ENCODE assay signal across 33 cellular contexts in the genomic region with DNA sequence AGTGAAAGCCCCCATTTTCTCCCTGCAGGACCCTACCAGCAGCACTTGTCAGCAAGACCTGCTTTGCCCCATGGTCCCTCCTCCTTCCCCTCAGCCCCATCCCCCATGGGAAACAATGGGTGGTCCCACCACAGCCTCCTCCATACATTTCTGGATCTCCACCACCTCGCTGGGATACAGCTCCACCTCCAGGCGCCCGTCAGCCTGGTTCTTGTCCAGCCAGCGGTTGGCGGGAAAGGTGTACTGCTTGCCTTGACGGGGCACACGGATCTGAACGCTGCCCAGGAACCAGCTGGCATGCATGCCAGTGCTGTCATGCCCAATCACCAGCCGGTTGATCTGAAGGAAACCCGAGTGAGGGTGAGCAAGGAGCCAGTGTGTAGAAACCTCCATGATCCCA.
"Had no signal": no experiment of that assay in that cellular context is flagged by ENCODE, and none has a peak within 500 bp of the region (broad histone marks: within the 10 kb centered on the region; RNA-seq: fewer than 3 reads in every experiment).

No MANE protein-coding gene starts in this region.

- H3K27me3 ChIP-seq: brain microvascular endothelial cell had no signal

- ATAC-seq: activated CD4-positive, CD25-positive, alpha-beta regulatory T cell treated with anti-CD3 and anti-CD28 coated beads, Interleukin-2, amount 50 U/mL, for 24 hours; activated CD8-positive, alpha-beta T cell treated with anti-CD3 and anti-CD28 coated beads for 36 hours; activated T-cell treated with anti-CD3 and anti-CD28 coated beads, Interleukin-2, amount 50 U/mL, for 4 hours; activated T-helper 17 cell treated with anti-CD3 and anti-CD28 coated beads, Interleukin-2, amount 50 U/mL, for 72 hours; gastroesophageal sphincter; T-helper 17 cell had no signal

- H3K27me3 Mint-ChIP-seq: dendritic cell treated with granulocyte-macrophage colony-stimulating factor and Interleukin-4, amounts not matched to agents 40 ng/mL and 50 ng/mL, for 4 days had no signal

- H3K4me3 ChIP-seq: coronary artery, dorsolateral prefrontal cortex, esophagus squamous epithelium, gastroesophageal sphincter had no signal

- H3K9me3 Mint-ChIP-seq: activated B cell treated with CpG ODN at 0.5 μM for 24 hours; activated CD8-positive, alpha-beta T cell treated with anti-CD3 and anti-CD28 coated beads for 36 hours; activated T-cell treated with anti-CD3 and anti-CD28 coated beads, Interleukin-2, amount 50 U/mL, for 4 hours; activated T-helper 17 cell treated with anti-CD3 and anti-CD28 coated beads, Interleukin-2, amount 50 U/mL, for 72 hours; central memory CD8-positive, alpha-beta T cell; dendritic cell treated with granulocyte-macrophage colony-stimulating factor and Interleukin-4, amounts not matched to agents 40 ng/mL and 50 ng/mL, for 4 days; endodermal cell; T-helper 2 cell treated with Interferon-gamma antibody and Interleukin-4, amounts not matched to agents 5 μg/mL and 100 μg/mL, for 36 hours had no signal

- H3K27ac Mint-ChIP-seq: activated B cell treated with CpG ODN at 0.5 μM for 24 hours; activated CD8-positive, alpha-beta T cell treated with anti-CD3 and anti-CD28 coated beads for 36 hours; activated naive CD8-positive, alpha-beta T cell; activated T-helper 17 cell treated with anti-CD3 and anti-CD28 coated beads, Interleukin-2, amount 50 U/mL, for 72 hours; dendritic cell treated with granulocyte-macrophage colony-stimulating factor and Interleukin-4, amounts not matched to agents 40 ng/mL and 50 ng/mL, for 4 days; endodermal cell; T-helper 17 cell; T-helper 2 cell treated with Interferon-gamma antibody and Interleukin-4, amounts not matched to agents 5 μg/mL and 100 μg/mL, for 36 hours had no signal

- FAIRE-seq: astrocyte, bronchial epithelial cell had no signal

- H3K4me3 Mint-ChIP-seq: activated B cell treated with CpG ODN at 0.5 μM for 24 hours; activated CD8-positive, alpha-beta T cell treated with anti-CD3 and anti-CD28 coated beads for 36 hours; activated naive CD8-positive, alpha-beta T cell; activated T-cell treated with anti-CD3 and anti-CD28 coated beads, Interleukin-2, amount 50 U/mL, for 4 hours; activated T-helper 17 cell treated with anti-CD3 and anti-CD28 coated beads, Interleukin-2, amount 50 U/mL, for 72 hours; central memory CD8-positive, alpha-beta T cell; dendritic cell treated with granulocyte-macrophage colony-stimulating factor and Interleukin-4, amounts not matched to agents 40 ng/mL and 50 ng/mL, for 4 days; endodermal cell; T-helper 17 cell; T-helper 2 cell treated with Interferon-gamma antibody and Interleukin-4, amounts not matched to agents 5 μg/mL and 100 μg/mL, for 36 hours had no signal

- H3K27ac ChIP-seq: brain microvascular endothelial cell, coronary artery, dorsolateral prefrontal cortex, esophagus squamous epithelium, gastroesophageal sphincter, WERI-Rb-1 had no signal

- H3K9me3 ChIP-seq: esophagus squamous epithelium, gastroesophageal sphincter had no signal

- H3K36me3 ChIP-seq: brain microvascular endothelial cell, esophagus squamous epithelium, gastroesophageal sphincter, WERI-Rb-1 had no signal

- DNase-seq: activated B cell treated with CpG ODN at 0.5 μM for 24 hours; activated CD4-positive, alpha-beta T cell treated with anti-CD3 and anti-CD28 coated beads for 48 hours; activated CD4-positive, alpha-beta T cell treated with anti-CD3 and anti-CD28 coated beads, Interleukin-2, amount 50 U/mL, for 1 hour; activated CD4-positive, alpha-beta T cell treated with anti-CD3 and anti-CD28 coated beads, Interleukin-2, amount 50 U/mL, for 48 hours; activated CD8-positive, alpha-beta memory T cell treated with anti-CD3 and anti-CD28 coated beads for 24 hours; activated CD8-positive, alpha-beta T cell treated with anti-CD3 and anti-CD28 coated beads for 36 hours; activated effector memory CD4-positive, alpha-beta T cell treated with Interleukin-2 at 50 U/mL for 16 hours; activated gamma-delta T cell treated with Interleukin-2 at 50 U/mL for 16 hours; activated naive CD4-positive, alpha-beta T cell treated with anti-CD3 and anti-CD28 coated beads, Interleukin-2, amount 50 U/mL, for 16 hours; activated naive CD4-positive, alpha-beta T cell treated with Interleukin-2 at 50 U/mL for 16 hours; activated T-cell treated with anti-CD3 and anti-CD28 coated beads, Interleukin-2, amount 50 U/mL, for 4 hours; amniotic stem cell; anterior cingulate cortex; brain microvascular endothelial cell; dorsolateral prefrontal cortex; effector memory CD4-positive, alpha-beta T cell; endodermal cell; esophagus squamous epithelium; foreskin melanocyte; T-helper 1 cell; T-helper 17 cell; T1000; WERI-Rb-1 had no signal

- H3K36me3 Mint-ChIP-seq: activated naive CD8-positive, alpha-beta T cell had no signal

- H3K4me1 ChIP-seq: esophagus squamous epithelium, gastroesophageal sphincter had no signal

- H3K4me1 Mint-ChIP-seq: activated B cell treated with CpG ODN at 0.5 μM for 24 hours; activated T-helper 17 cell treated with anti-CD3 and anti-CD28 coated beads, Interleukin-2, amount 50 U/mL, for 72 hours; central memory CD8-positive, alpha-beta T cell had no signal
